Comparison of ENCODE assay signal across 8 cellular contexts in the genomic region with DNA sequence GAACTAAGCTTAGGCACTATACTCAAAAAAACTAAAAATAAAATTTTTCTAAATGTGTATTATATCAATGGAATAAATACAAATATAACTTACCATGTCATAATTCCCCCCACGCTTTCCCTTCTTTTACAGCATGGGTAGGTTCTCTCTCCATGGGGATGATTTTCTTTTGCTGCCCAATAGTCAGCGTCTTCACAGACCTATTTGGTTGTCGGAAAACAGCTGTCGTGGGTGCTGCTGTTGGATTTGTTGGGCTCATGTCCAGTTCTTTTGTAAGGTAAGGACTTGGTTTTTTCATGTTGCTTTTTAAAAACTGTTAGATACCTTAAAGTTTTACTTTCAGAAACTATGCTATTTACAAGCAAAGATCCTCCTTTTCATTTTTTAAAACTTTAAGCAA.
"Had no signal": no experiment of that assay in that cellular context is flagged by ENCODE, and none has a peak within 500 bp of the region (broad histone marks: within the 10 kb centered on the region; RNA-seq: fewer than 3 reads in every experiment).

No MANE protein-coding gene starts in this region.

- H3K4me1 ChIP-seq: HAP-1 had no signal

- FAIRE-seq: HepG2 had no signal

- ATAC-seq: HepG2 had no signal

- H3K27ac ChIP-seq: GM23248, HL-60 had no signal

- DNase-seq: GM23248, GOT3, H7, HFFc6, KBM-7 had no signal

- H3K4me3 ChIP-seq: GM23248, HAP-1 had no signal

- H3K9me3 ChIP-seq: HAP-1 had no signal
